9 cellular contexts compared by ENCODE assay signal in the genomic region with DNA sequence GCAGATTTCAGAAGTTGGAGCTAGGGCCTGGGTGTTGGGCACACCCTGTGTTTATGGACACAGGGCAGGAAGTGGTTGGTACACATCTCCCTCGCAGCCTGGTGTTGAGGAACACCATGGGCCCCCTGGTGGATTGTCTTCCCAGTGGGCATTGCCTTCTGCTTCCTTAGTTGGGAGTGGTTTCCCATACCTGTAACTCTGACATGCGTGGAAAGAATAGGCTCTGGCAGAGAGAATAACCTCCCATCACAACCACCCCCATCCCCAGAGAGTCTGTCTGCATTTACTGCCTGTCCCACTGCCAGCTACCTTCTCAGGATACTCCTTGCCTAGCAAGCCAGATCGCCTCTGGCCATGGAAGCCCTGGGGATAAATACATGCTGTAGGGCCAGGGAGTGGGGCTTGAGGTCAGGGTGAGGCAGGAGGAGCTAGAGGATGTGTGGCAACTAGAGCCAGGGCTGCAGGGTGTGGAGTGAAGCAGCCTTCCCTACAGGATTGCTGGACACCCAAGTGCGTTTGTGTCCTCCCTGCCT. TPM values are rescaled to one million over a fixed set of nuclear protein-coding genes. Genes with fewer than 3 reads are reported as not detected.
DNase-seq lines count a peak whose midpoint lies in the region; ATAC-seq and TF ChIP-seq lines count a peak whose summit lies in the region.
"Had no signal": no experiment of that assay in that cellular context is flagged by ENCODE, and none has a peak within 500 bp of the region (broad histone marks: within the 10 kb centered on the region; RNA-seq: fewer than 3 reads in every experiment).

No MANE protein-coding gene starts in this region.

- H3K36me3 Mint-ChIP-seq in activated naive CD8-positive, alpha-beta T cell = no peaks in the 10 kb centered on the region
- H3K36me3 Mint-ChIP-seq in activated naive CD8-positive, alpha-beta T cell treated with anti-CD3 and anti-CD28 coated beads, Interleukin-2, amount 50 U/mL, for 24 hours (ENCODE audit: low read depth) = no peaks in the 10 kb centered on the region

- intact Hi-C loops in Panc1 (cut with micrococcal nuclease; ENCODE audit: unreplicated experiment) = no loop called here

- no peak for TF ChIP-seq POLR2A in tibial nerve (IDR thresholded peaks at IDR 0.05)

- H3K27ac ChIP-seq in Panc1 (ENCODE audit: low read length) = no peak overlapping the region
- H3K27ac ChIP-seq in tibial nerve = peak overlapping the region in 3 of 4 donors; percentile 5 to 84 (median 48)

- ATAC-seq in activated naive CD8-positive, alpha-beta T cell treated with anti-CD3 and anti-CD28 coated beads, Interleukin-2, amount 50 U/mL, for 24 hours = no peak
- peak; percentile 31; the same call in 1 of the 2 replicates for ATAC-seq in Panc1
- no peak for ATAC-seq in GM18873 (IDR thresholded peaks at IDR 0.05; ENCODE audit: low FRiP score, unreplicated experiment)
- no peak for ATAC-seq in GM19328 (IDR thresholded peaks at IDR 0.05; ENCODE audit: unreplicated experiment)
- no peak for ATAC-seq in GM18861 (IDR thresholded peaks at IDR 0.05; ENCODE audit: unreplicated experiment)

- CTCF ChIA-PET in Panc1 (lab: Charles Lee) = interaction anchor here (0.5 to 1.6 kb wide), 4 partner anchors 9 to 65 kb away, joined by 3 to 6 read pairs (median 4); no protein-coding TSS in a partner anchor

- in situ Hi-C loops in Panc1 (cut with HindIII; ENCODE audit: low pct_unique_long_range_greater_than_20kb, low sequenced_read_pairs) = no loop called here

- H3K36me3 ChIP-seq in Panc1 (ENCODE audit: control insufficient read depth, insufficient read depth, low read length) = no peaks in the 10 kb centered on the region; the same call in 1 of the 2 replicates
- H3K36me3 ChIP-seq in tibial nerve = peaks cover 0 to 27% (median 3%) of the 10 kb centered on the region in 3 donors

- no peak overlapping the region for H3K4me3 ChIP-seq in Panc1 (ENCODE audit: low read depth in 2 of 2, low read length in 2 of 2)
- no peak overlapping the region for H3K4me3 ChIP-seq in epithelial cell of proximal tubule (ENCODE audit: low read depth, low read length)
- no peak overlapping the region for H3K4me3 ChIP-seq in tibial nerve
- H3K4me3 ChIP-seq: stomach had no signal

- TF ChIP-seq CTCF in Panc1 (IDR thresholded peaks at IDR 0.05) = no peak
- TF ChIP-seq CTCF in epithelial cell of proximal tubule (conservative IDR thresholded peaks at IDR 0.05; ENCODE audit: low read depth, low read length) = peak; percentile 39
- no peak for TF ChIP-seq CTCF in tibial nerve (IDR thresholded peaks at IDR 0.05)

- no peak for DNase-seq in activated naive CD8-positive, alpha-beta T cell treated with anti-CD3 and anti-CD28 coated beads, Interleukin-2, amount 50 U/mL, for 24 hours
- DNase-seq in Panc1 (ENCODE audit: low read depth, low spot score) (no peak), epithelial cell of proximal tubule (ENCODE audit: low read depth) (no peak), tibial nerve (ENCODE audit: low spot score in 2 of 2) (no peak)
- DNase-seq: stomach had no signal

- H3K27ac Mint-ChIP-seq in activated naive CD8-positive, alpha-beta T cell = peak overlapping the region; percentile 34
- H3K27ac Mint-ChIP-seq in activated naive CD8-positive, alpha-beta T cell treated with anti-CD3 and anti-CD28 coated beads, Interleukin-2, amount 50 U/mL, for 24 hours = no peak overlapping the region

- H3K9me3 Mint-ChIP-seq in activated naive CD8-positive, alpha-beta T cell (ENCODE audit: low read depth) = no peaks in the 10 kb centered on the region
- no peaks in the 10 kb centered on the region for H3K9me3 Mint-ChIP-seq in activated naive CD8-positive, alpha-beta T cell treated with anti-CD3 and anti-CD28 coated beads, Interleukin-2, amount 50 U/mL, for 24 hours

- H3K27me3 Mint-ChIP-seq in activated naive CD8-positive, alpha-beta T cell = no peaks in the 10 kb centered on the region
- H3K27me3 Mint-ChIP-seq in activated naive CD8-positive, alpha-beta T cell treated with anti-CD3 and anti-CD28 coated beads, Interleukin-2, amount 50 U/mL, for 24 hours = no peaks in the 10 kb centered on the region

- BruUV-seq in Panc1 (replicated peaks; lab: Mats Ljungman, UMichigan) = no TSS peak

- 60 to 70% methylated on average over 4 of the region's 4 CpGs for WGBS in tibial nerve, 2 donors

- POLR2A ChIA-PET in Panc1 (lab: Charles Lee) = no interaction called here

- no peak overlapping the region for H3K4me3 Mint-ChIP-seq in activated naive CD8-positive, alpha-beta T cell
- no peak overlapping the region for H3K4me3 Mint-ChIP-seq in activated naive CD8-positive, alpha-beta T cell treated with anti-CD3 and anti-CD28 coated beads, Interleukin-2, amount 50 U/mL, for 24 hours

- peaks cover 24% of the 10 kb centered on the region for H3K4me1 Mint-ChIP-seq in activated naive CD8-positive, alpha-beta T cell (ENCODE audit: low read depth)
- peaks cover 20% of the 10 kb centered on the region for H3K4me1 Mint-ChIP-seq in activated naive CD8-positive, alpha-beta T cell treated with anti-CD3 and anti-CD28 coated beads, Interleukin-2, amount 50 U/mL, for 24 hours

- H3K27me3 ChIP-seq in Panc1 (ENCODE audit: control insufficient read depth, insufficient read depth, low read length) = no peaks in the 10 kb centered on the region
- H3K27me3 ChIP-seq in tibial nerve = no peaks in the 10 kb centered on the region
- H3K27me3 ChIP-seq: stomach had no signal

- H3K4me1 ChIP-seq in Panc1 (ENCODE audit: control insufficient read depth, insufficient read depth, low read length) = peaks cover 19% of the 10 kb centered on the region
- peaks cover 0 to 44% (median 18%) of the 10 kb centered on the region in 4 donors for H3K4me1 ChIP-seq in tibial nerve

- H3K9me3 ChIP-seq in Panc1 (ENCODE audit: control insufficient read depth, insufficient read depth, low read depth, low read length) = no peaks in the 10 kb centered on the region
- no peaks in the 10 kb centered on the region for H3K9me3 ChIP-seq in tibial nerve
- H3K9me3 ChIP-seq: stomach had no signal

- TF ChIP-seq EP300 in tibial nerve (IDR thresholded peaks at IDR 0.05) = no peak

RNA-seq across cellular contexts. Expression of a gene that starts 14.7 kb away (rescaled TPM):
- total RNA-seq in Panc1 (2021; ENCODE audit: unreplicated experiment) (2.9 TPM), epithelial cell of proximal tubule (not detected in 2 replicates), tibial nerve (1 to 10 TPM in 3 of 4 donors, under 1 TPM in 1; 0.59 to 2.4 (median 1.3) TPM)
- 2.8 TPM for polyA plus RNA-seq in Panc1 (2012; ENCODE audit: insufficient read length)

RNA-seq across cellular contexts. Expression of a gene that starts 18.1 kb away (rescaled TPM):
- 42.7 TPM for total RNA-seq in Panc1 (2021; ENCODE audit: unreplicated experiment)
- 37.8 TPM for polyA plus RNA-seq in Panc1 (2012; ENCODE audit: insufficient read length)
- total RNA-seq in epithelial cell of proximal tubule = 17.8 and 18.3 TPM in 2 replicates
- 10 to 100 TPM; 30.2 to 43.8 (median 32.3) TPM for total RNA-seq in tibial nerve

RNA-seq across cellular contexts. Expression of a gene that starts 21.3 kb away (rescaled TPM):
- total RNA-seq in Panc1 (2021; ENCODE audit: unreplicated experiment) = 81.8 TPM
- 154 TPM for polyA plus RNA-seq in Panc1 (2012; ENCODE audit: insufficient read length)
- total RNA-seq in epithelial cell of proximal tubule = 77.7 and 96.9 TPM in 2 replicates
- 100 to 1,000 TPM in 1 of 4 donors, 10 to 100 TPM in 3; 61.7 to 105 (median 77.9) TPM for total RNA-seq in tibial nerve

RNA-seq across cellular contexts. Expression of a gene that starts 21.4 kb away (rescaled TPM):
- 65.1 TPM for total RNA-seq in Panc1 (2021; ENCODE audit: unreplicated experiment)
- polyA plus RNA-seq in Panc1 (2012; ENCODE audit: insufficient read length) = 33.6 TPM
- 37.6 and 40.7 TPM in 2 replicates for total RNA-seq in epithelial cell of proximal tubule
- total RNA-seq in tibial nerve = 10 to 100 TPM; 24.5 to 45.5 (median 29.7) TPM

RNA-seq across cellular contexts. Expression of a gene that starts 40.1 kb away (rescaled TPM):
- 19.1 TPM for total RNA-seq in Panc1 (2021; ENCODE audit: unreplicated experiment)
- 28.1 TPM for polyA plus RNA-seq in Panc1 (2012; ENCODE audit: insufficient read length)
- 0.12 and 0.29 TPM in 2 replicates for total RNA-seq in epithelial cell of proximal tubule
- 1 to 10 TPM in 2 of 4 donors, not detected in 2; 1.0 to 3.5 TPM for total RNA-seq in tibial nerve
